Comparison of ENCODE assay signal across 22 cellular contexts in genomic region chr7:55961994-55962393, GRCh38. TPM values are rescaled to one million over a fixed set of nuclear protein-coding genes. Genes with fewer than 3 reads are reported as not detected.
DNase-seq lines count a peak whose midpoint lies in the region; ATAC-seq, FAIRE-seq and TF ChIP-seq lines count a peak whose summit lies in the region.
"Had no signal": no experiment of that assay in that cellular context is flagged by ENCODE, and none has a peak within 500 bp of the region (broad histone marks: within the 10 kb centered on the region; RNA-seq: fewer than 3 reads in every experiment).

No MANE protein-coding gene starts in this region.

- H3K79me2 ChIP-seq in Karpas-422 (ENCODE audit: low read length), result peaks cover 27% of the 10 kb centered on the region

- H3K4me3 ChIP-seq in Karpas-422 (ENCODE audit: low read length) (no peak overlapping the region), pancreas (no peak overlapping the region)

- peaks cover 5% of the 10 kb centered on the region; the same call in 1 of the 2 replicates for H3K36me3 Mint-ChIP-seq in HFFc6 (ENCODE audit: low read depth)
- peaks cover 7% of the 10 kb centered on the region for H3K36me3 Mint-ChIP-seq in stimulated activated effector memory CD8-positive, alpha-beta T cell treated with anti-CD3 and anti-CD28 coated beads, Interleukin-12 subunit alpha, Interleukin-12 subunit beta, amount 100 ng/mL, for 72 hours
- H3K36me3 Mint-ChIP-seq: mesothelial cell of epicardium had no signal

- H3K9ac ChIP-seq in Karpas-422 (ENCODE audit: low read length), result no peak overlapping the region
- H3K9ac ChIP-seq: KMS-11, parathyroid adenoma had no signal

- H3K27me3 ChIP-seq in Karpas-422 (ENCODE audit: low read length), result no peaks in the 10 kb centered on the region
- no peaks in the 10 kb centered on the region for H3K27me3 ChIP-seq in pancreas

- H3K36me3 ChIP-seq in Karpas-422 (ENCODE audit: insufficient read depth, low read length) (no peaks in the 10 kb centered on the region), pancreas (no peaks in the 10 kb centered on the region)
- H3K36me3 ChIP-seq: WERI-Rb-1 had no signal

- H2AFZ ChIP-seq in Karpas-422 (ENCODE audit: low read length), result no peak overlapping the region
- H2AFZ ChIP-seq: parathyroid adenoma had no signal

- H4K20me1 ChIP-seq in Karpas-422 (ENCODE audit: insufficient read depth, low read depth, low read length), result no peaks in the 10 kb centered on the region

- peaks cover 37% of the 10 kb centered on the region for H3K4me1 Mint-ChIP-seq in HFFc6 (ENCODE audit: low read depth)
- H3K4me1 Mint-ChIP-seq in stimulated activated effector memory CD8-positive, alpha-beta T cell treated with anti-CD3 and anti-CD28 coated beads, Interleukin-12 subunit alpha, Interleukin-12 subunit beta, amount 100 ng/mL, for 72 hours, result peaks cover 22% of the 10 kb centered on the region

- H3K9me3 Mint-ChIP-seq in HFFc6, result no peaks in the 10 kb centered on the region
- H3K9me3 Mint-ChIP-seq in stimulated activated effector memory CD8-positive, alpha-beta T cell treated with anti-CD3 and anti-CD28 coated beads, Interleukin-12 subunit alpha, Interleukin-12 subunit beta, amount 100 ng/mL, for 72 hours, result no peaks in the 10 kb centered on the region
- H3K9me3 Mint-ChIP-seq: activated naive CD8-positive, alpha-beta T cell treated with anti-CD3 and anti-CD28 coated beads, Interleukin-2, amount 10 ng/mL, durations not matched to agents 7 days and 5 days; mesothelial cell of epicardium; nephron; stimulated activated naive CD8-positive, alpha-beta T cell treated with anti-CD3 and anti-CD28 coated beads, Interleukin-15, Interleukin-2, amounts not matched to agents 100 ng/mL and 50 ng/mL, for 24 hours had no signal

- WGBS in pancreas, 2 donors, result 63 to 68% methylated on average over 3 of the region's 3 CpGs

- POLR2A ChIA-PET in RWPE1 (lab: Yijun Ruan, JAX; ENCODE audit: low non-redundant PET), result no interaction called here

- H3K4me1 ChIP-seq in Karpas-422 (ENCODE audit: low read length), result peaks cover 16% of the 10 kb centered on the region
- H3K4me1 ChIP-seq in pancreas, result peaks cover 3 to 22% (median 12%) of the 10 kb centered on the region in 3 donors

- ATAC-seq in stimulated activated effector memory CD8-positive, alpha-beta T cell treated with anti-CD3 and anti-CD28 coated beads, Interleukin-12 subunit alpha, Interleukin-12 subunit beta, amount 100 ng/mL, for 72 hours, result no peak
- ATAC-seq in HG02759 (IDR thresholded peaks at IDR 0.05; ENCODE audit: unreplicated experiment) (no peak), pancreas (no peak)
- ATAC-seq: left ventricle myocardium superior, right cardiac atrium, Right ventricle myocardium inferior had no signal

- no peaks in the 10 kb centered on the region for H3K9me3 ChIP-seq in Karpas-422 (ENCODE audit: low read length)
- no peaks in the 10 kb centered on the region for H3K9me3 ChIP-seq in pancreas

- DNase-seq in HFFc6 (no peak), RWPE1 (ENCODE audit: low spot score) (peak; percentile 27), epithelial cell of prostate (ENCODE audit: low read depth, low spot score) (peak; percentile 29), Karpas-422 (no peak), pancreas (no peak)
- no peak for DNase-seq in stimulated activated effector memory CD8-positive, alpha-beta T cell treated with anti-CD3 and anti-CD28 coated beads, Interleukin-12 subunit alpha, Interleukin-12 subunit beta, amount 100 ng/mL, for 72 hours (ENCODE audit: low spot score in 2 of 2)
- DNase-seq: activated naive CD8-positive, alpha-beta T cell treated with anti-CD3 and anti-CD28 coated beads, Interleukin-2, amount 10 ng/mL, durations not matched to agents 7 days and 5 days; effector CD8-positive, alpha-beta T cell; left ventricle myocardium superior; NCI-H1694 treated with DMSO at 0.1 percent for 48 hours; right cardiac atrium; stimulated activated CD4-positive, alpha-beta T cell treated with anti-CD3 and anti-CD28 coated beads, Interleukin-4, amount 100 ng/mL, for 4 hours; WERI-Rb-1 had no signal

- H3K9me2 ChIP-seq in Karpas-422 (replicated peaks; ENCODE audit: insufficient read depth, low read length), result no peaks in the 10 kb centered on the region

- peak overlapping the region; percentile 2; the same call in 1 of the 2 replicates for H3K4me3 Mint-ChIP-seq in HFFc6
- H3K4me3 Mint-ChIP-seq in stimulated activated effector memory CD8-positive, alpha-beta T cell treated with anti-CD3 and anti-CD28 coated beads, Interleukin-12 subunit alpha, Interleukin-12 subunit beta, amount 100 ng/mL, for 72 hours, result no peak overlapping the region
- H3K4me3 Mint-ChIP-seq: activated naive CD8-positive, alpha-beta T cell treated with anti-CD3 and anti-CD28 coated beads, Interleukin-2, amount 10 ng/mL, durations not matched to agents 7 days and 5 days; CD14-positive monocyte; mesothelial cell of epicardium; stimulated activated naive CD8-positive, alpha-beta T cell treated with anti-CD3 and anti-CD28 coated beads, Interleukin-15, Interleukin-2, amounts not matched to agents 100 ng/mL and 50 ng/mL, for 24 hours had no signal

- TF ChIP-seq CTCF in HFFc6 (IDR thresholded peaks at IDR 0.05), result no peak
- TF ChIP-seq CTCF in RWPE1 (conservative IDR thresholded peaks at IDR 0.05; ENCODE audit: low read depth), result no peak
- no peak for TF ChIP-seq CTCF in pancreas (IDR thresholded peaks at IDR 0.05)

- CTCF ChIA-PET in RWPE1 (lab: Yijun Ruan, JAX), result interaction anchor here (0.5 to 0.7 kb wide), 3 partner anchors 54 to 219 kb away, joined by 3 read pairs; no protein-coding TSS in a partner anchor

- FAIRE-seq in pancreas (lab: Jason Lieb, UNC), result no peak
- FAIRE-seq: islet of Langerhans had no signal

- H3K4me2 ChIP-seq in Karpas-422 (ENCODE audit: low read depth, low read length, poor library complexity, severe bottlenecking), result no peak overlapping the region
- H3K4me2 ChIP-seq: KMS-11 had no signal

- intact Hi-C loops in pancreas (cut with DNase I), result loop anchor here in 1 of 3 donors (10.0 kb wide), 1 partner anchor 317 kb away; no protein-coding TSS in a partner anchor

- H3K27ac Mint-ChIP-seq in HFFc6, result no peak overlapping the region
- H3K27ac Mint-ChIP-seq in stimulated activated effector memory CD8-positive, alpha-beta T cell treated with anti-CD3 and anti-CD28 coated beads, Interleukin-12 subunit alpha, Interleukin-12 subunit beta, amount 100 ng/mL, for 72 hours, result peak overlapping the region; percentile 79
- H3K27ac Mint-ChIP-seq: activated naive CD8-positive, alpha-beta T cell treated with anti-CD3 and anti-CD28 coated beads, Interleukin-2, amount 10 ng/mL, durations not matched to agents 7 days and 5 days; mesothelial cell of epicardium; nephron; stimulated activated naive CD8-positive, alpha-beta T cell treated with anti-CD3 and anti-CD28 coated beads, Interleukin-15, Interleukin-2, amounts not matched to agents 100 ng/mL and 50 ng/mL, for 24 hours had no signal

- peaks cover 7% of the 10 kb centered on the region for H3K27me3 Mint-ChIP-seq in HFFc6 (ENCODE audit: insufficient read depth)
- H3K27me3 Mint-ChIP-seq: activated naive CD8-positive, alpha-beta T cell treated with anti-CD3 and anti-CD28 coated beads, Interleukin-2, amount 10 ng/mL, durations not matched to agents 7 days and 5 days; stimulated activated naive CD8-positive, alpha-beta T cell treated with anti-CD3 and anti-CD28 coated beads, Interleukin-15, Interleukin-2, amounts not matched to agents 100 ng/mL and 50 ng/mL, for 24 hours had no signal

- H3K27ac ChIP-seq in RWPE1, result peak overlapping the region; percentile 99
- H3K27ac ChIP-seq in epithelial cell of prostate, result peak overlapping the region; percentile 38
- no peak overlapping the region for H3K27ac ChIP-seq in Karpas-422 (ENCODE audit: low read length)
- H3K27ac ChIP-seq in pancreas, result no peak overlapping the region
- H3K27ac ChIP-seq: KMS-11, parathyroid adenoma, WERI-Rb-1 had no signal

RNA-seq across cellular contexts. Expression of gene NIPSNAP2, which starts 2.4 kb away (rescaled TPM):
- 10 to 100 TPM; 27.6 to 34.0 (median 30.6) TPM for total RNA-seq in HFFc6 (2021; fragmentation: NEBNext Ultra II Directional; extraction: Animal tissue kit (Norgen Biotek cat#: 25700))
- total RNA-seq in Karpas-422 (2014; rRNA removed; shearing (Covaris generic); ENCODE audit: low replicate concordance), result 25.9 and 48.6 TPM in 2 replicates
- 10 to 100 TPM; 18.7 to 31.1 (median 25.8) TPM for total RNA-seq in pancreas
- 10 to 100 TPM; 22.2 to 37.5 TPM for polyA plus RNA-seq in pancreas

RNA-seq across cellular contexts. Expression of gene MRPS17, which starts 10.3 kb away (rescaled TPM):
- total RNA-seq in HFFc6 (2021; fragmentation: NEBNext Ultra II Directional; extraction: Animal tissue kit (Norgen Biotek cat#: 25700)), result 10 to 100 TPM; 14.5 to 20.1 (median 16.2) TPM
- 11.5 and 14.1 TPM in 2 replicates for total RNA-seq in Karpas-422 (2014; rRNA removed; shearing (Covaris generic); ENCODE audit: low replicate concordance)
- 1 to 10 TPM; 5.4 to 8.6 (median 7.0) TPM for total RNA-seq in pancreas
- 1 to 10 TPM; 6.6 to 8.4 TPM for polyA plus RNA-seq in pancreas

Comparison
In these comparisons a context has a peak if more than half of its experiments do, and no peak if none do; other contexts are left out.
1. DNase-seq: peak in RWPE1 (single experiment) and epithelial cell of prostate (single experiment); none in HFFc6 (single experiment), stimulated activated effector memory CD8-positive, alpha-beta T cell treated with anti-CD3 and anti-CD28 coated beads, Interleukin-12 subunit alpha, Interleukin-12 subunit beta, amount 100 ng/mL, for 72 hours (0 of 2), Karpas-422 (single experiment) and pancreas (0 of 6).
2. H3K27ac ChIP-seq: peak in RWPE1 (single experiment) and epithelial cell of prostate (single experiment); none in Karpas-422 (single experiment) and pancreas (0 of 4).